8 cellular contexts compared by ENCODE assay signal in the genomic region with DNA sequence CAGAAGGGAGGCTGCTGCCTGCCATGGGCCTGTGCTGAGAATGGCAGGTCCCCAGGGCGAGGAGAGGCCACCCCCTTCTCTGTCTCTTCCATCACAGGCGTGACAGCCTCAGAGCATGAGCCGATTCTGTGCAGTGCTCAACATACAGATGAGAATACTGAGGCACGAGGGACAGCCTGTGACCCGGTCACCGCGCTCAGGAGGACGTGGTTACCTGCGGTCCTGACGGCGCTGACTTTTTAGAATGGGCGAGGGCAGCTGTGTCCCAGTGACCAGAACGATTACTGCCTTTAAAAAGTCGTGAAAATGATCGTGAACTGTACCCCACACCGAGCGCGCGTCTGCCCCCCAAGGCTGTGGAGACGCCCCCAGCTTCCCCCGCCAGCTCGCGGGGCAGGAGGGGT. TPM values are rescaled to one million over a fixed set of nuclear protein-coding genes. Genes with fewer than 3 reads are reported as not detected.
DNase-seq lines count a peak whose midpoint lies in the region; ATAC-seq and TF ChIP-seq lines count a peak whose summit lies in the region.
"Not testable (repeated sequence)": the region's sequence is repeated elsewhere in the genome, so short reads cannot be mapped to it uniquely, and the experiment has no call there.

No MANE protein-coding gene starts in this region.

- H3K4me3 Mint-ChIP-seq in activated CD4-positive, alpha-beta T cell treated with anti-CD3 and anti-CD28 coated beads, Interleukin-2, amount 10 ng/mL, durations not matched to agents 7 days and 5 days: peak overlapping the region; percentile 81

- peak overlapping the region; percentile 87 for H3K27ac Mint-ChIP-seq in activated CD4-positive, alpha-beta T cell treated with anti-CD3 and anti-CD28 coated beads, Interleukin-2, amount 10 ng/mL, durations not matched to agents 7 days and 5 days

- H3K4me3 ChIP-seq in A673 (ENCODE audit: low read depth, low read length, poor library complexity, severe bottlenecking) (peak overlapping the region; percentile 60), HAP-1 (peak overlapping the region; percentile 84), NT2/D1 (ENCODE audit: insufficient read length, low read depth) (peak overlapping the region; percentile 80), fibroblast of villous mesenchyme (ENCODE audit: low read depth, low read length) (peak overlapping the region; percentile 56), mucosa of descending colon (peak overlapping the region; percentile 56)

- not testable (repeated sequence) for H3K9me3 Mint-ChIP-seq in activated CD4-positive, alpha-beta T cell treated with anti-CD3 and anti-CD28 coated beads, Interleukin-2, amount 10 ng/mL, durations not matched to agents 7 days and 5 days

- POLR2A ChIA-PET in A673 (lab: Charles Lee; ENCODE audit: low non-redundant PET); activated CD4-positive, alpha-beta T cell treated with anti-CD3 and anti-CD28 coated beads, Interleukin-2, amount 10 ng/mL, durations not matched to agents 7 days and 5 days (lab: Charles Lee): not testable (repeated sequence)

- DNase-seq in A673 (ENCODE audit: low spot score): peak; percentile 63
- peak in 1 of 2 experiments; percentile 61 for DNase-seq in HAP-1 (ENCODE audit: low spot score in 2 of 2)
- DNase-seq in NT2/D1 (ENCODE audit: low read depth, low spot score): peak; percentile 27
- peak; percentile 35 for DNase-seq in activated CD4-positive, alpha-beta T cell treated with anti-CD3 and anti-CD28 coated beads, Interleukin-2, amount 10 ng/mL, durations not matched to agents 7 days and 5 days
- peak; percentile 48 for DNase-seq in astrocyte of the hippocampus (ENCODE audit: low read depth, low spot score)
- DNase-seq in fibroblast of villous mesenchyme (ENCODE audit: low read depth): not testable (repeated sequence)
- DNase-seq in mucosa of descending colon: peak in 1 of 3 donors; percentile 46
- peak; percentile 38 for DNase-seq in stimulated activated CD4-positive, alpha-beta T cell treated with anti-CD3 and anti-CD28 coated beads, Interleukin-12 subunit alpha, Interleukin-12 subunit beta, amount 100 ng/mL, for 4 hours

- in situ Hi-C loops in HAP-1 (cut with MboI; ENCODE audit: low sequenced_read_pairs): not testable (repeated sequence)

- H3K27me3 ChIP-seq in A673 (replicated peaks; ENCODE audit: insufficient read depth, low read depth, low read length, poor library complexity); HAP-1 (ENCODE audit: low read depth); NT2/D1 (ENCODE audit: insufficient read depth, insufficient read length): not testable (repeated sequence)

- H3K9me3 ChIP-seq in A673 (ENCODE audit: low read depth, low read length, poor library complexity, severe bottlenecking); HAP-1; NT2/D1 (ENCODE audit: insufficient read depth, low read length); mucosa of descending colon: not testable (repeated sequence)

- peak overlapping the region; percentile 77 for H3K27ac ChIP-seq in A673 (ENCODE audit: low read depth, low read length, poor library complexity, severe bottlenecking)

- CTCF ChIA-PET in A673 (lab: Charles Lee); activated CD4-positive, alpha-beta T cell treated with anti-CD3 and anti-CD28 coated beads, Interleukin-2, amount 10 ng/mL, durations not matched to agents 7 days and 5 days (lab: Charles Lee): not testable (repeated sequence)

- ATAC-seq in mucosa of descending colon: not testable (repeated sequence)

- peak overlapping the region; percentile 87 for H3K9ac ChIP-seq in NT2/D1 (ENCODE audit: insufficient read length, low read depth)

- H3K36me3 ChIP-seq in A673 (ENCODE audit: insufficient read depth, low read length, poor library complexity, severe bottlenecking); HAP-1 (replicated peaks); mucosa of descending colon (ENCODE audit: low read depth): not testable (repeated sequence)
- peaks cover 11% of the 10 kb centered on the region for H3K36me3 ChIP-seq in NT2/D1 (ENCODE audit: insufficient read depth, insufficient read length, low read length)

- not testable (repeated sequence) for H3K4me1 ChIP-seq in A673 (ENCODE audit: insufficient read depth, low read length, poor library complexity, severe bottlenecking); HAP-1; NT2/D1 (ENCODE audit: insufficient read depth, insufficient read length); mucosa of descending colon (ENCODE audit: low read depth)

- not testable (repeated sequence) for H3K27me3 Mint-ChIP-seq in activated CD4-positive, alpha-beta T cell treated with anti-CD3 and anti-CD28 coated beads, Interleukin-2, amount 10 ng/mL, durations not matched to agents 7 days and 5 days

- not testable (repeated sequence) for TF ChIP-seq CTCF in A673 (conservative IDR thresholded peaks at IDR 0.05; ENCODE audit: low read depth, low read length); fibroblast of villous mesenchyme (IDR thresholded peaks at IDR 0.05; ENCODE audit: insufficient read depth, low read depth, low read length); mucosa of descending colon (IDR thresholded peaks at IDR 0.05)

- H3K36me3 Mint-ChIP-seq in activated CD4-positive, alpha-beta T cell treated with anti-CD3 and anti-CD28 coated beads, Interleukin-2, amount 10 ng/mL, durations not matched to agents 7 days and 5 days (ENCODE audit: low read depth): not testable (repeated sequence)

- peaks cover 27% of the 10 kb centered on the region for H3K4me1 Mint-ChIP-seq in activated CD4-positive, alpha-beta T cell treated with anti-CD3 and anti-CD28 coated beads, Interleukin-2, amount 10 ng/mL, durations not matched to agents 7 days and 5 days

- BruUV-seq in A673 (replicated peaks; lab: Mats Ljungman, UMichigan): not testable (repeated sequence)

- intact Hi-C loops in A673 (cut with micrococcal nuclease; ENCODE audit: unreplicated experiment): loop anchor here (10.0 kb wide), 1 partner anchor 252 kb away; a partner anchor contains a TSS
- intact Hi-C loops in mucosa of descending colon (cut with DNase I, micrococcal nuclease): not testable (repeated sequence)

RNA-seq across cellular contexts. Expression of a gene that starts 0.5 kb away (rescaled TPM):
- total RNA-seq in A673 (2021) (21.4 and 21.8 TPM in 2 replicates), fibroblast of villous mesenchyme (8.1 and 11.7 TPM in 2 replicates), mucosa of descending colon (1 to 10 TPM; 5.7 to 7.5 (median 7.0) TPM)
- 1 to 10 TPM; 7.4 to 7.6 TPM for total RNA-seq in activated CD4-positive, alpha-beta T cell treated with anti-CD3 and anti-CD28 coated beads, Interleukin-2, amount 10 ng/mL, durations not matched to agents 7 days and 5 days

RNA-seq across cellular contexts. Expression of a gene that starts 25.4 kb away (rescaled TPM):
- total RNA-seq in A673 (2021) (29.5 and 29.8 TPM in 2 replicates), fibroblast of villous mesenchyme (39.9 and 41.9 TPM in 2 replicates), mucosa of descending colon (10 to 100 TPM; 17.7 to 32.2 (median 29.0) TPM)
- 10 to 100 TPM; 24.5 to 26.0 TPM for total RNA-seq in activated CD4-positive, alpha-beta T cell treated with anti-CD3 and anti-CD28 coated beads, Interleukin-2, amount 10 ng/mL, durations not matched to agents 7 days and 5 days

RNA-seq across cellular contexts. Expression of a gene that starts 31.3 kb away (rescaled TPM):
- total RNA-seq in A673 (2021): not detected in 2 replicates
- total RNA-seq in activated CD4-positive, alpha-beta T cell treated with anti-CD3 and anti-CD28 coated beads, Interleukin-2, amount 10 ng/mL, durations not matched to agents 7 days and 5 days: not detected
- not detected in 2 replicates for total RNA-seq in fibroblast of villous mesenchyme
- total RNA-seq in mucosa of descending colon: 1 to 10 TPM; 2.5 to 5.0 (median 3.3) TPM
